Comparison of ENCODE assay signal across 23 cellular contexts in genomic region chr13:111594606-111595005, GRCh38.
DNase-seq lines count a peak whose midpoint lies in the region; ATAC-seq and TF ChIP-seq lines count a peak whose summit lies in the region.
"Had no signal": no experiment of that assay in that cellular context is flagged by ENCODE, and none has a peak within 500 bp of the region (broad histone marks: within the 10 kb centered on the region; RNA-seq: fewer than 3 reads in every experiment).

No MANE protein-coding gene starts in this region.

- peaks cover 5% of the 10 kb centered on the region for H3K9me3 Mint-ChIP-seq in natural killer cell treated with Interleukin-12 subunit alpha and Interleukin-12 subunit beta and Interleukin-15 and Interleukin-18, amount 100 ng/mL, for 72 hours
- peaks cover 2 to 8% of the 10 kb centered on the region in 2 donors for H3K9me3 Mint-ChIP-seq in natural killer cell
- peaks cover 7% of the 10 kb centered on the region for H3K9me3 Mint-ChIP-seq in neural crest cell
- peaks cover 7% of the 10 kb centered on the region for H3K9me3 Mint-ChIP-seq in progenitor cell of endocrine pancreas (ENCODE audit: low read depth)
- H3K9me3 Mint-ChIP-seq: CD4-positive, alpha-beta T cell had no signal

- H3K27ac Mint-ChIP-seq in natural killer cell treated with Interleukin-12 subunit alpha and Interleukin-12 subunit beta and Interleukin-15 and Interleukin-18, amount 100 ng/mL, for 72 hours = no peak overlapping the region
- no peak overlapping the region for H3K27ac Mint-ChIP-seq in natural killer cell
- H3K27ac Mint-ChIP-seq in neural crest cell (ENCODE audit: unreplicated experiment) = peak overlapping the region; percentile 22
- H3K27ac Mint-ChIP-seq in progenitor cell of endocrine pancreas = peak overlapping the region; percentile 82
- H3K27ac Mint-ChIP-seq: CD14-positive monocyte; CD4-positive, alpha-beta T cell; CD8-positive, alpha-beta memory T cell; GM23338 had no signal

- TF ChIP-seq CTCF in natural killer cell (IDR thresholded peaks at IDR 0.05) (no peak), neural crest cell (conservative IDR thresholded peaks at IDR 0.05) (no peak), progenitor cell of endocrine pancreas (IDR thresholded peaks at IDR 0.05; ENCODE audit: unreplicated experiment) (no peak)

- H3K4me3 Mint-ChIP-seq in natural killer cell treated with Interleukin-12 subunit alpha and Interleukin-12 subunit beta and Interleukin-15 and Interleukin-18, amount 100 ng/mL, for 72 hours = no peak overlapping the region
- H3K4me3 Mint-ChIP-seq in natural killer cell (no peak overlapping the region), neural crest cell (no peak overlapping the region), progenitor cell of endocrine pancreas (ENCODE audit: low read depth) (no peak overlapping the region)
- H3K4me3 Mint-ChIP-seq: CD14-positive monocyte; CD4-positive, alpha-beta T cell; CD8-positive, alpha-beta memory T cell; GM23338 had no signal

- no peaks in the 10 kb centered on the region for H3K36me3 Mint-ChIP-seq in natural killer cell treated with Interleukin-12 subunit alpha and Interleukin-12 subunit beta and Interleukin-15 and Interleukin-18, amount 100 ng/mL, for 72 hours
- H3K36me3 Mint-ChIP-seq in natural killer cell = no peaks in the 10 kb centered on the region
- H3K36me3 Mint-ChIP-seq in neural crest cell (ENCODE audit: low read depth) = no peaks in the 10 kb centered on the region
- H3K36me3 Mint-ChIP-seq in progenitor cell of endocrine pancreas (ENCODE audit: insufficient read depth) = no peaks in the 10 kb centered on the region
- H3K36me3 Mint-ChIP-seq: CD14-positive monocyte had no signal

- H3K27me3 Mint-ChIP-seq in natural killer cell treated with Interleukin-12 subunit alpha and Interleukin-12 subunit beta and Interleukin-15 and Interleukin-18, amount 100 ng/mL, for 72 hours = peaks cover 8 to 19% of the 10 kb centered on the region in 2 donors
- H3K27me3 Mint-ChIP-seq in natural killer cell (ENCODE audit: low read depth in 2 of 2) = peaks cover 6 to 8% of the 10 kb centered on the region in 2 donors
- no peaks in the 10 kb centered on the region for H3K27me3 Mint-ChIP-seq in neural crest cell (ENCODE audit: low read depth)
- H3K27me3 Mint-ChIP-seq in progenitor cell of endocrine pancreas = peaks cover 45% of the 10 kb centered on the region

- no peak for DNase-seq in natural killer cell treated with Interleukin-12 subunit alpha and Interleukin-12 subunit beta and Interleukin-15 and Interleukin-18, amount 100 ng/mL, for 72 hours (ENCODE audit: low spot score)
- DNase-seq in natural killer cell = no peak
- DNase-seq in neural crest cell (ENCODE audit: low read depth, low spot score) = no peak
- no peak for DNase-seq in progenitor cell of endocrine pancreas (ENCODE audit: low spot score, unreplicated experiment)
- DNase-seq in NCI-H748 (lab: John Stamatoyannopoulos, UW; ENCODE audit: unreplicated experiment) = no peak
- DNase-seq in H4 (ENCODE audit: low spot score) = no peak
- no peak for DNase-seq in dermis blood vessel endothelial cell
- DNase-seq: 8988T; ACHN; AML-193; BE2C; CD4-positive, alpha-beta T cell; CD8-positive, alpha-beta memory T cell; DMS 273 treated with DMSO at 0.1 percent for 48 hours; DMS79; EL; GDM1; H7; HCEC 1CT had no signal

- intact Hi-C loops in natural killer cell (cut with micrococcal nuclease) = no loop called here

- peaks cover 0 to 8% of the 10 kb centered on the region in 2 donors for H3K4me1 Mint-ChIP-seq in natural killer cell treated with Interleukin-12 subunit alpha and Interleukin-12 subunit beta and Interleukin-15 and Interleukin-18, amount 100 ng/mL, for 72 hours (ENCODE audit: low read depth in 2 of 2)
- H3K4me1 Mint-ChIP-seq in natural killer cell = no peaks in the 10 kb centered on the region
- peaks cover 32% of the 10 kb centered on the region for H3K4me1 Mint-ChIP-seq in neural crest cell
- peaks cover 4% of the 10 kb centered on the region for H3K4me1 Mint-ChIP-seq in progenitor cell of endocrine pancreas (ENCODE audit: low read depth)
- H3K4me1 Mint-ChIP-seq: CD14-positive monocyte; CD8-positive, alpha-beta memory T cell had no signal

- peak; percentile 22 to 25 for ATAC-seq in natural killer cell treated with Interleukin-12 subunit alpha and Interleukin-12 subunit beta and Interleukin-15 and Interleukin-18, amount 100 ng/mL, for 72 hours
- ATAC-seq in natural killer cell = no peak
- ATAC-seq: A549, GM12878, GM23338 had no signal

Comparison
In these comparisons a context has a peak if more than half of its experiments do, and no peak if none do; other contexts are left out.
1. ATAC-seq: peak in natural killer cell treated with Interleukin-12 subunit alpha and Interleukin-12 subunit beta and Interleukin-15 and Interleukin-18, amount 100 ng/mL, for 72 hours (2 of 2); none in natural killer cell (0 of 3).
2. H3K27ac Mint-ChIP-seq: peak in neural crest cell (single experiment) and progenitor cell of endocrine pancreas (single experiment); none in natural killer cell treated with Interleukin-12 subunit alpha and Interleukin-12 subunit beta and Interleukin-15 and Interleukin-18, amount 100 ng/mL, for 72 hours (0 of 2) and natural killer cell (0 of 2).